In the genomic region with DNA sequence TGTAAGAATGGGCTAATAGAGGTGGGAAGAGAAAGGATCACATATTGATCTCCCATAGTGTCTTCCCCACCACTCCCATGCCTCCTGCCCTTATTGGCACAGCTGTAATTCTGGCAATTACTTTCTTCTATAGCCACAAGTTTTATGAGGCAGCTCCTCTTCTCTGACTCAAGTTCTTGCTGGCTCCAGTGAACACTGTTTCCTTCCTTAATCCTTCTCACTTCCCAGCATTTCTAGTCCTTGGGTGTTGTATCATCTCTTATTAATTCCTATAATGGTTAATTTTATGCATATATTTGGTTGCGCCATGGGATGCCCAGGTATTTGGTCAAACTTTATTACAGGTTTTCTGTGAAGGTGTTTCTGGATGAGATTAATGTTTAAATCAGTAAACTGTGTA, we compare ENCODE assay signal across 17 cellular contexts.
"Had no signal": no experiment of that assay in that cellular context is flagged by ENCODE, and none has a peak within 500 bp of the region (broad histone marks: within the 10 kb centered on the region; RNA-seq: fewer than 3 reads in every experiment).

No MANE protein-coding gene starts in this region.

- DNase-seq: activated CD4-positive, alpha-beta T cell treated with anti-CD3 and anti-CD28 coated beads, Interleukin-2, amount 50 U/mL, for 1 hour; activated CD4-positive, CD25-positive, alpha-beta regulatory T cell; activated CD8-positive, alpha-beta memory T cell treated with anti-CD3 and anti-CD28 coated beads, Interleukin-2, amount 10 ng/mL, durations not matched to agents 7 days and 5 days; amniotic stem cell; effector CD8-positive, alpha-beta T cell; esophagus squamous epithelium; left cardiac atrium; mesenchymal stem cell; mucosa of descending colon; naive B cell; ovary; stimulated activated CD4-positive, alpha-beta T cell treated with anti-CD3 and anti-CD28 coated beads, Interleukin-4, amount 100 ng/mL, for 24 hours; stimulated activated naive CD4-positive, alpha-beta T cell; T-helper 1 cell; T1000 had no signal

- H3K4me3 Mint-ChIP-seq: activated CD8-positive, alpha-beta memory T cell treated with anti-CD3 and anti-CD28 coated beads, Interleukin-2, amount 10 ng/mL, durations not matched to agents 7 days and 5 days; dendritic cell treated with granulocyte-macrophage colony-stimulating factor and Interleukin-4, amounts not matched to agents 40 ng/mL and 50 ng/mL, for 4 days had no signal

- ATAC-seq: activated CD8-positive, alpha-beta memory T cell treated with anti-CD3 and anti-CD28 coated beads, Interleukin-2, amount 10 ng/mL, durations not matched to agents 7 days and 5 days; left cardiac atrium; mucosa of descending colon; sciatic nerve had no signal

- H3K27me3 Mint-ChIP-seq: activated CD8-positive, alpha-beta memory T cell treated with anti-CD3 and anti-CD28 coated beads, Interleukin-2, amount 10 ng/mL, durations not matched to agents 7 days and 5 days; naive B cell had no signal

- H3K27ac Mint-ChIP-seq: activated CD8-positive, alpha-beta memory T cell treated with anti-CD3 and anti-CD28 coated beads, Interleukin-2, amount 10 ng/mL, durations not matched to agents 7 days and 5 days; dendritic cell treated with granulocyte-macrophage colony-stimulating factor and Interleukin-4, amounts not matched to agents 40 ng/mL and 50 ng/mL, for 4 days had no signal
